10 cellular contexts compared by ENCODE assay signal in the genomic region with DNA sequence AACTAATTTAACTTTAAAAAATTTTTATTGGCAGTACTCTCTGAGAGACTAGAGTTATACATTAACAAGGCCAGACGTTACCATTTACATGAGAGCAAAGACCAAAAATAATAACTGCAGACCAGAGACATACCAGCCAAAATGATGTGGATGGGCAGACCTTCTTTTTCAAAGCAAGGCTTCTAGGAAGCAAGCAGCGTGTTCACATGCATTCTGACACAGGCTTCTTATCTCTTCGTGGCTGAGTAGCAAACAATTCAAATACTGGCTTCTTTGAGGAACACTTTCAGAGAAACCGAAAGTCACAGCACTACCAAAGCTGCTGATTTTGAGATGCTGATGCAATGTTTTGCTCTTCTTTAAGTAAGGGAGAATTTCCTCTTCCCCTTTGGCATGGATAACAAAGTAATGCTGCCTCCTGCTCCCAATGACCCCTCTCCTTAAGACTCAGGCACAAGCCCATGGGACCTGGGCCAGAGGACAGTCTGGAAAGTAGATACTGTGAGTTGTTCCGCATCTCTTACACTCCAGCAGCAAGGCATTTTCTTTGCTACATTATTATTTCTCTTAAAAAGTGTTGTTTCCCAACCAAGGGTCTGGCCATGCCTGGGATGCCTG.
DNase-seq lines count a peak whose midpoint lies in the region; ATAC-seq and TF ChIP-seq lines count a peak whose summit lies in the region.
"Had no signal": no experiment of that assay in that cellular context is flagged by ENCODE, and none has a peak within 500 bp of the region (broad histone marks: within the 10 kb centered on the region; RNA-seq: fewer than 3 reads in every experiment).

No MANE protein-coding gene starts in this region.

- no peaks in the 10 kb centered on the region for H3K9me3 Mint-ChIP-seq in GM23338
- H3K9me3 Mint-ChIP-seq in activated T-helper 1 cell treated with anti-CD3 and anti-CD28 coated beads, Interleukin-12 subunit alpha, Interleukin-12 subunit beta, Interleukin-2, Interleukin-4 antibody, amounts not matched to agents 30 ng/mL and 10 ng/mL and 1 ng/mL, durations not matched to agents 14 hours and 24 hours and 36 hours: no peaks in the 10 kb centered on the region

- no peak overlapping the region for H3K4me2 ChIP-seq in GM23338

- TF ChIP-seq CTCF in C4-2B (conservative IDR thresholded peaks at IDR 0.05) (no peak), GM23338 (conservative IDR thresholded peaks at IDR 0.05; ENCODE audit: low read depth in 2 of 2) (no peak), right lobe of liver (IDR thresholded peaks at IDR 0.05) (no peak), omental fat pad (IDR thresholded peaks at IDR 0.05) (no peak)

- H3K27ac Mint-ChIP-seq in GM23338: peak overlapping the region; percentile 63; the same call in 1 of the 2 replicates
- peak overlapping the region; percentile 77 for H3K27ac Mint-ChIP-seq in activated T-helper 1 cell treated with anti-CD3 and anti-CD28 coated beads, Interleukin-12 subunit alpha, Interleukin-12 subunit beta, Interleukin-2, Interleukin-4 antibody, amounts not matched to agents 30 ng/mL and 10 ng/mL and 1 ng/mL, durations not matched to agents 14 hours and 24 hours and 36 hours

- no peaks in the 10 kb centered on the region for H3K36me3 Mint-ChIP-seq in GM23338 (ENCODE audit: low read depth)
- no peaks in the 10 kb centered on the region for H3K36me3 Mint-ChIP-seq in activated T-helper 1 cell treated with anti-CD3 and anti-CD28 coated beads, Interleukin-12 subunit alpha, Interleukin-12 subunit beta, Interleukin-2, Interleukin-4 antibody, amounts not matched to agents 30 ng/mL and 10 ng/mL and 1 ng/mL, durations not matched to agents 14 hours and 24 hours and 36 hours (ENCODE audit: low read depth)

- no peaks in the 10 kb centered on the region for H4K20me1 ChIP-seq in GM23338 (replicated peaks; ENCODE audit: insufficient read depth)

- 15% methylated on average over 5 of the region's 5 CpGs for WGBS in right lobe of liver (ENCODE audit: insufficient coverage, low coverage, low lambda C conversion rate, missing lambda C conversion rate)

- DNase-seq in GM23338 (ENCODE audit: low spot score) (no peak), right lobe of liver (no peak), SHP77 (lab: John Stamatoyannopoulos, UW) (no peak), omental fat pad (ENCODE audit: low spot score) (no peak), DMS79 treated with DMSO at 0.1 percent for 48 hours (lab: John Stamatoyannopoulos, UW) (no peak), activated gamma-delta T cell (lab: John Stamatoyannopoulos, UW) (no peak)
- DNase-seq in activated T-helper 1 cell treated with anti-CD3 and anti-CD28 coated beads, Interleukin-12 subunit alpha, Interleukin-12 subunit beta, Interleukin-2, Interleukin-4 antibody, amounts not matched to agents 30 ng/mL and 10 ng/mL and 1 ng/mL, durations not matched to agents 14 hours and 24 hours and 36 hours (ENCODE audit: low spot score): no peak
- DNase-seq: DMS153 had no signal

- no peaks in the 10 kb centered on the region for H3F3A ChIP-seq in GM23338 (replicated peaks; ENCODE audit: low read depth)

- H3K4me3 Mint-ChIP-seq in GM23338: no peak overlapping the region
- peak overlapping the region; percentile 54 for H3K4me3 Mint-ChIP-seq in activated T-helper 1 cell treated with anti-CD3 and anti-CD28 coated beads, Interleukin-12 subunit alpha, Interleukin-12 subunit beta, Interleukin-2, Interleukin-4 antibody, amounts not matched to agents 30 ng/mL and 10 ng/mL and 1 ng/mL, durations not matched to agents 14 hours and 24 hours and 36 hours

- H3K36me3 ChIP-seq in GM23338 (ENCODE audit: insufficient read depth): no peaks in the 10 kb centered on the region
- H3K36me3 ChIP-seq in right lobe of liver: no peaks in the 10 kb centered on the region

- H3K4me3 ChIP-seq in GM23338 (no peak overlapping the region), right lobe of liver (peak overlapping the region in 1 of 3 donors; percentile 6)

- no peak for TF ChIP-seq POLR2A in right lobe of liver (IDR thresholded peaks at IDR 0.05)

- H3K4me1 Mint-ChIP-seq in GM23338: peaks cover 16% of the 10 kb centered on the region
- H3K4me1 Mint-ChIP-seq in activated T-helper 1 cell treated with anti-CD3 and anti-CD28 coated beads, Interleukin-12 subunit alpha, Interleukin-12 subunit beta, Interleukin-2, Interleukin-4 antibody, amounts not matched to agents 30 ng/mL and 10 ng/mL and 1 ng/mL, durations not matched to agents 14 hours and 24 hours and 36 hours (ENCODE audit: low read depth): peaks cover 11% of the 10 kb centered on the region

- H3K9me3 ChIP-seq in right lobe of liver: no peaks in the 10 kb centered on the region

- no peaks in the 10 kb centered on the region for H3K79me2 ChIP-seq in GM23338 (replicated peaks; ENCODE audit: insufficient read depth)

- peaks cover 3% of the 10 kb centered on the region; the same call in 1 of the 2 replicates for H3K4me1 ChIP-seq in GM23338 (ENCODE audit: insufficient read depth)
- H3K4me1 ChIP-seq in right lobe of liver: peaks cover 0 to 57% (median 15%) of the 10 kb centered on the region in 4 donors

- no peaks in the 10 kb centered on the region for H3K9me2 ChIP-seq in GM23338 (ENCODE audit: insufficient read depth)

- H3K27me3 Mint-ChIP-seq in GM23338 (ENCODE audit: insufficient read depth, low read depth, poor library complexity): no peaks in the 10 kb centered on the region
- H3K27me3 Mint-ChIP-seq in activated T-helper 1 cell treated with anti-CD3 and anti-CD28 coated beads, Interleukin-12 subunit alpha, Interleukin-12 subunit beta, Interleukin-2, Interleukin-4 antibody, amounts not matched to agents 30 ng/mL and 10 ng/mL and 1 ng/mL, durations not matched to agents 14 hours and 24 hours and 36 hours (ENCODE audit: insufficient read depth): no peaks in the 10 kb centered on the region

- intact Hi-C loops in activated T-helper 1 cell treated with anti-CD3 and anti-CD28 coated beads, Interleukin-12 subunit alpha, Interleukin-12 subunit beta, Interleukin-2, Interleukin-4 antibody, amounts not matched to agents 30 ng/mL and 10 ng/mL and 1 ng/mL, durations not matched to agents 14 hours and 24 hours and 36 hours (cut with micrococcal nuclease): no loop called here
- intact Hi-C loops in right lobe of liver (cut with DNase I): no loop called here

- H3K27ac ChIP-seq in C4-2B (peak overlapping the region; percentile 53; the same call in 1 of the 2 replicates), GM23338 (ENCODE audit: low read depth) (no peak overlapping the region), right lobe of liver (peak overlapping the region; percentile 19 to 53 (median 23))
- H3K27ac ChIP-seq: epithelial cell of prostate had no signal

- H3K27me3 ChIP-seq in GM23338 (ENCODE audit: insufficient read depth) (no peaks in the 10 kb centered on the region), right lobe of liver (no peaks in the 10 kb centered on the region)

- peak overlapping the region; percentile 24; the same call in 1 of the 2 replicates for H2AFZ ChIP-seq in GM23338

- ATAC-seq in GM23338 (no peak), right lobe of liver (peak; percentile 12 to 70 (median 41)), omental fat pad (ENCODE audit: low FRiP score) (no peak)

TF ChIP-seq in GM23338, 12 proteins besides CTCF, POLR2A, EP300 and RAD21 (continues in another document):
- no peak for TF ChIP-seq JUNB (IDR thresholded peaks at IDR 0.05; ENCODE audit: unreplicated experiment)
- TF ChIP-seq, protein P1, sequence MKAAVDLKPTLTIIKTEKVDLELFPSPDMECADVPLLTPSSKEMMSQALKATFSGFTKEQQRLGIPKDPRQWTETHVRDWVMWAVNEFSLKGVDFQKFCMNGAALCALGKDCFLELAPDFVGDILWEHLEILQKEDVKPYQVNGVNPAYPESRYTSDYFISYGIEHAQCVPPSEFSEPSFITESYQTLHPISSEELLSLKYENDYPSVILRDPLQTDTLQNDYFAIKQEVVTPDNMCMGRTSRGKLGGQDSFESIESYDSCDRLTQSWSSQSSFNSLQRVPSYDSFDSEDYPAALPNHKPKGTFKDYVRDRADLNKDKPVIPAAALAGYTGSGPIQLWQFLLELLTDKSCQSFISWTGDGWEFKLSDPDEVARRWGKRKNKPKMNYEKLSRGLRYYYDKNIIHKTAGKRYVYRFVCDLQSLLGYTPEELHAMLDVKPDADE (IDR thresholded peaks at IDR 0.05): no peak
- no peak for TF ChIP-seq CREB1 (CRISPR knock-in tag; IDR thresholded peaks at IDR 0.05; ENCODE audit: low read depth)
- TF ChIP-seq, protein P2, sequence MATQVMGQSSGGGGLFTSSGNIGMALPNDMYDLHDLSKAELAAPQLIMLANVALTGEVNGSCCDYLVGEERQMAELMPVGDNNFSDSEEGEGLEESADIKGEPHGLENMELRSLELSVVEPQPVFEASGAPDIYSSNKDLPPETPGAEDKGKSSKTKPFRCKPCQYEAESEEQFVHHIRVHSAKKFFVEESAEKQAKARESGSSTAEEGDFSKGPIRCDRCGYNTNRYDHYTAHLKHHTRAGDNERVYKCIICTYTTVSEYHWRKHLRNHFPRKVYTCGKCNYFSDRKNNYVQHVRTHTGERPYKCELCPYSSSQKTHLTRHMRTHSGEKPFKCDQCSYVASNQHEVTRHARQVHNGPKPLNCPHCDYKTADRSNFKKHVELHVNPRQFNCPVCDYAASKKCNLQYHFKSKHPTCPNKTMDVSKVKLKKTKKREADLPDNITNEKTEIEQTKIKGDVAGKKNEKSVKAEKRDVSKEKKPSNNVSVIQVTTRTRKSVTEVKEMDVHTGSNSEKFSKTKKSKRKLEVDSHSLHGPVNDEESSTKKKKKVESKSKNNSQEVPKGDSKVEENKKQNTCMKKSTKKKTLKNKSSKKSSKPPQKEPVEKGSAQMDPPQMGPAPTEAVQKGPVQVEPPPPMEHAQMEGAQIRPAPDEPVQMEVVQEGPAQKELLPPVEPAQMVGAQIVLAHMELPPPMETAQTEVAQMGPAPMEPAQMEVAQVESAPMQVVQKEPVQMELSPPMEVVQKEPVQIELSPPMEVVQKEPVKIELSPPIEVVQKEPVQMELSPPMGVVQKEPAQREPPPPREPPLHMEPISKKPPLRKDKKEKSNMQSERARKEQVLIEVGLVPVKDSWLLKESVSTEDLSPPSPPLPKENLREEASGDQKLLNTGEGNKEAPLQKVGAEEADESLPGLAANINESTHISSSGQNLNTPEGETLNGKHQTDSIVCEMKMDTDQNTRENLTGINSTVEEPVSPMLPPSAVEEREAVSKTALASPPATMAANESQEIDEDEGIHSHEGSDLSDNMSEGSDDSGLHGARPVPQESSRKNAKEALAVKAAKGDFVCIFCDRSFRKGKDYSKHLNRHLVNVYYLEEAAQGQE (IDR thresholded peaks at IDR 0.05; ENCODE audit: unreplicated experiment): no peak
- no peak for TF ChIP-seq EZH2 (IDR thresholded peaks at IDR 0.05; ENCODE audit: low read depth, unreplicated experiment)
- TF ChIP-seq ZNF331 (CRISPR knock-in tag; IDR thresholded peaks at IDR 0.05; ENCODE audit: low read depth): no peak
- TF ChIP-seq EZH2phosphoT487 (IDR thresholded peaks at IDR 0.05; ENCODE audit: unreplicated experiment): no peak
- TF ChIP-seq STAT1 (IDR thresholded peaks at IDR 0.05; ENCODE audit: unreplicated experiment): no peak
- TF ChIP-seq POLR2AphosphoS5 (IDR thresholded peaks at IDR 0.05; ENCODE audit: low read depth): no peak

Comparison
In these comparisons a context has a peak if more than half of its experiments do, and no peak if none do; other contexts are left out.
1. ATAC-seq: peak in right lobe of liver (4 of 4); none in GM23338 (single experiment) and omental fat pad (single experiment).